1 cellular context compared by ENCODE assay signal in genomic region chr11:77064648-77065217, GRCh38.
A peak's percentile ranks its signal among the peaks of the same experiment; 100 is the strongest.
TF ChIP-seq lines count a peak whose summit lies in the region.

No MANE protein-coding gene starts in this region.

TF ChIP-seq in HepG2, 621 proteins besides CTCF, POLR2A, EP300 and RAD21:
- TF ChIP-seq ZBTB25 (CRISPR knock-in tag; IDR thresholded peaks at IDR 0.05) (no peak), ARID2 (CRISPR knock-in tag; IDR thresholded peaks at IDR 0.05; ENCODE audit: borderline replicate concordance) (no peak), NR2C2 (CRISPR knock-in tag; IDR thresholded peaks at IDR 0.05; ENCODE audit: borderline replicate concordance) (peak; percentile 74), NR2F1 (CRISPR knock-in tag; IDR thresholded peaks at IDR 0.05) (peak in 1 of 2 experiments; percentile 20; a peak in 1 of 4 replicates), ZBTB2 (CRISPR knock-in tag; IDR thresholded peaks at IDR 0.05; ENCODE audit: low read depth) (no peak), ZNF629 (CRISPR knock-in tag; conservative IDR thresholded peaks at IDR 0.05) (0 out of 2 replicates have a peak, but pooled peaks have one; percentile 28), ZBTB33 (CRISPR knock-in tag; IDR thresholded peaks at IDR 0.05) (no peak)
